ENCODE assay signal across 18 cellular contexts in the genomic region with DNA sequence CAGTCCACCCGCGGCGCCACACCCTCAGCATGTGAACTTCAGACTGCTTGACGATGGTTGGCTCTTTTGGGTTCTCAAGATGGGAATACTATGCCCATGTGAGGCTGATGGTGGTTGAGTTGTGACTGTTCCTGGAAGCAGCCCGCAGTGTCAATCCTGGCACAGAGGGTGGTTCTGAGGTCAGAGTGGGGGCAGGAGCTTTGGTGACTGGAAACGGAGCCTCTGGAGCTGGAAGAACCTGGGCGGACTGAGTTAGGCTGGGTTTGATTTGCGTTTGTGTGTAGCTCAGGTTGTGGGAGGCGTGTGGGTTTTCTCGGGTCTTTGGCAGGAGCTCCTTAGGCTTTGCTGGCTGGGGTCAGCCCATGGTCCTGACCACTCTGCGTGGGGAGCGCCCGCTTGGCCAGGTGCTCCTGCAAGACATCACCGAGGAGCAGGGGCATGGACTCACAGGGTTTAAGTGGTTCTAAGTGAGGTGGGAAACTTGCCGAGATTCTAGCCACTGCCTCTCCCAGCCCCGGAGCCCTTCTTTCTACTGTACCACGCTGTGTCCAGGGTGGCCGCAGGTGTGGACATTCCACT. TPM values are rescaled to one million over a fixed set of nuclear protein-coding genes. Genes with fewer than 3 reads are reported as not detected.
DNase-seq lines count a peak whose midpoint lies in the region; ATAC-seq, FAIRE-seq and TF ChIP-seq lines count a peak whose summit lies in the region.
"Had no signal": no experiment of that assay in that cellular context is flagged by ENCODE, and none has a peak within 500 bp of the region (broad histone marks: within the 10 kb centered on the region; RNA-seq: fewer than 3 reads in every experiment).

No MANE protein-coding gene starts in this region.

- no peak for DNase-seq in activated naive CD4-positive, alpha-beta T cell treated with anti-CD3 and anti-CD28 coated beads, Interleukin-2, amount 10 ng/mL, durations not matched to agents 7 days and 5 days
- DNase-seq in central memory CD8-positive, alpha-beta T cell (ENCODE audit: low spot score in 2 of 2), result no peak
- no peak for DNase-seq in stimulated activated naive B cell treated with anti-CD40 and anti-IgM and Interleukin-4, amounts not matched to agents 10 μg/mL and 1 μg/mL and 100 μg/mL, for 72 hours
- DNase-seq in ecto neural progenitor cell (ENCODE audit: low spot score) (no peak), NCI-H1436 (lab: John Stamatoyannopoulos, UW) (no peak), HTR-8/SVneo (ENCODE audit: insufficient read length, low spot score) (no peak)
- DNase-seq: COR-L47, DMS153, EL, NCI-H1092, NCI-H2107, NCI-H226, NCI-H524 treated with DMSO at 0.1 percent for 48 hours had no signal

- no peak for TF ChIP-seq CTCF in liver (IDR thresholded peaks at IDR 0.05; ENCODE audit: low read depth, low read length, missing input control)

- peak overlapping the region in 1 of 2 donors; percentile 60 for H3K9ac ChIP-seq in liver (ENCODE audit: low read depth in 1 of 2, low read length in 2 of 2)
- H3K9ac ChIP-seq: KMS-11 had no signal

- no peaks in the 10 kb centered on the region for H3K27me3 Mint-ChIP-seq in activated naive CD4-positive, alpha-beta T cell treated with anti-CD3 and anti-CD28 coated beads, Interleukin-2, amount 50 U/mL, for 24 hours
- no peaks in the 10 kb centered on the region for H3K27me3 Mint-ChIP-seq in activated naive CD4-positive, alpha-beta T cell treated with anti-CD3 and anti-CD28 coated beads, Interleukin-2, amount 10 ng/mL, durations not matched to agents 7 days and 5 days
- H3K27me3 Mint-ChIP-seq in central memory CD8-positive, alpha-beta T cell, result no peaks in the 10 kb centered on the region
- no peaks in the 10 kb centered on the region for H3K27me3 Mint-ChIP-seq in stimulated activated naive B cell treated with anti-CD40 and anti-IgM and Interleukin-4, amounts not matched to agents 10 μg/mL and 1 μg/mL and 100 μg/mL, for 72 hours

- no peaks in the 10 kb centered on the region for H3K27me3 ChIP-seq in liver (ENCODE audit: control insufficient read depth in 4 of 4, insufficient read depth in 4 of 4, low read length in 3 of 4)

- peaks cover 29% of the 10 kb centered on the region for H3K36me3 Mint-ChIP-seq in activated naive CD4-positive, alpha-beta T cell treated with anti-CD3 and anti-CD28 coated beads, Interleukin-2, amount 50 U/mL, for 24 hours
- peaks cover 77% of the 10 kb centered on the region for H3K36me3 Mint-ChIP-seq in activated naive CD4-positive, alpha-beta T cell treated with anti-CD3 and anti-CD28 coated beads, Interleukin-2, amount 10 ng/mL, durations not matched to agents 7 days and 5 days
- H3K36me3 Mint-ChIP-seq in central memory CD8-positive, alpha-beta T cell (ENCODE audit: insufficient read depth), result peaks cover 63% of the 10 kb centered on the region
- peaks cover 64 to 79% of the 10 kb centered on the region in 2 donors for H3K36me3 Mint-ChIP-seq in stimulated activated naive B cell treated with anti-CD40 and anti-IgM and Interleukin-4, amounts not matched to agents 10 μg/mL and 1 μg/mL and 100 μg/mL, for 72 hours

- peak overlapping the region; percentile 82 for H3K27ac ChIP-seq in liver (ENCODE audit: low read depth in 1 of 2, low read length in 2 of 2)
- H3K27ac ChIP-seq: KMS-11 had no signal

- H3K4me3 Mint-ChIP-seq in activated naive CD4-positive, alpha-beta T cell treated with anti-CD3 and anti-CD28 coated beads, Interleukin-2, amount 50 U/mL, for 24 hours, result no peak overlapping the region
- H3K4me3 Mint-ChIP-seq in activated naive CD4-positive, alpha-beta T cell treated with anti-CD3 and anti-CD28 coated beads, Interleukin-2, amount 10 ng/mL, durations not matched to agents 7 days and 5 days, result no peak overlapping the region
- no peak overlapping the region for H3K4me3 Mint-ChIP-seq in central memory CD8-positive, alpha-beta T cell
- H3K4me3 Mint-ChIP-seq in stimulated activated naive B cell treated with anti-CD40 and anti-IgM and Interleukin-4, amounts not matched to agents 10 μg/mL and 1 μg/mL and 100 μg/mL, for 72 hours, result no peak overlapping the region

- H3K4me1 Mint-ChIP-seq in activated naive CD4-positive, alpha-beta T cell treated with anti-CD3 and anti-CD28 coated beads, Interleukin-2, amount 50 U/mL, for 24 hours, result peaks cover 8% of the 10 kb centered on the region
- H3K4me1 Mint-ChIP-seq in activated naive CD4-positive, alpha-beta T cell treated with anti-CD3 and anti-CD28 coated beads, Interleukin-2, amount 10 ng/mL, durations not matched to agents 7 days and 5 days, result peaks cover 11% of the 10 kb centered on the region
- H3K4me1 Mint-ChIP-seq in central memory CD8-positive, alpha-beta T cell, result peaks cover 10% of the 10 kb centered on the region
- H3K4me1 Mint-ChIP-seq in stimulated activated naive B cell treated with anti-CD40 and anti-IgM and Interleukin-4, amounts not matched to agents 10 μg/mL and 1 μg/mL and 100 μg/mL, for 72 hours, result peaks cover 5 to 15% of the 10 kb centered on the region in 2 donors

- TF ChIP-seq RAD21 in liver (IDR thresholded peaks at IDR 0.05), result no peak

- peak overlapping the region; percentile 73 for H3K27ac Mint-ChIP-seq in activated naive CD4-positive, alpha-beta T cell treated with anti-CD3 and anti-CD28 coated beads, Interleukin-2, amount 50 U/mL, for 24 hours
- H3K27ac Mint-ChIP-seq in activated naive CD4-positive, alpha-beta T cell treated with anti-CD3 and anti-CD28 coated beads, Interleukin-2, amount 10 ng/mL, durations not matched to agents 7 days and 5 days, result no peak overlapping the region
- peak overlapping the region; percentile 11 for H3K27ac Mint-ChIP-seq in central memory CD8-positive, alpha-beta T cell (ENCODE audit: low read depth)
- H3K27ac Mint-ChIP-seq in stimulated activated naive B cell treated with anti-CD40 and anti-IgM and Interleukin-4, amounts not matched to agents 10 μg/mL and 1 μg/mL and 100 μg/mL, for 72 hours, result peak overlapping the region; percentile 91

- no peaks in the 10 kb centered on the region for H3K9me3 ChIP-seq in liver (ENCODE audit: control insufficient read depth in 4 of 4, low read length in 3 of 4)

- H3K4me3 ChIP-seq in liver (ENCODE audit: low read depth in 1 of 3, low read length in 3 of 3), result no peak overlapping the region

- peaks cover 8 to 33% (median 17%) of the 10 kb centered on the region in 4 donors for H3K4me1 ChIP-seq in liver (ENCODE audit: control insufficient read depth in 4 of 4, insufficient read depth in 4 of 4, low read length in 3 of 4)

- ATAC-seq in central memory CD8-positive, alpha-beta T cell (replicated peaks; ENCODE audit: extremely low read depth, poor library complexity, severe bottlenecking), result no peak
- ATAC-seq in stimulated activated naive B cell treated with anti-CD40 and anti-IgM and Interleukin-4, amounts not matched to agents 10 μg/mL and 1 μg/mL and 100 μg/mL, for 72 hours (replicated peaks), result no peak

- peaks cover 5 to 47% (median 31%) of the 10 kb centered on the region in 4 donors for H3K36me3 ChIP-seq in liver (ENCODE audit: control insufficient read depth in 4 of 4, insufficient read depth in 3 of 4, low read depth in 1 of 4, low read length in 3 of 4)

- CTCF ChIA-PET in activated naive CD4-positive, alpha-beta T cell treated with anti-CD3 and anti-CD28 coated beads, Interleukin-2, amount 10 ng/mL, durations not matched to agents 7 days and 5 days (lab: Charles Lee), result no interaction called here

- WGBS in liver, result 84% methylated on average over 18 of the region's 18 CpGs

- no peaks in the 10 kb centered on the region for H3K9me3 Mint-ChIP-seq in activated naive CD4-positive, alpha-beta T cell treated with anti-CD3 and anti-CD28 coated beads, Interleukin-2, amount 50 U/mL, for 24 hours
- no peaks in the 10 kb centered on the region for H3K9me3 Mint-ChIP-seq in activated naive CD4-positive, alpha-beta T cell treated with anti-CD3 and anti-CD28 coated beads, Interleukin-2, amount 10 ng/mL, durations not matched to agents 7 days and 5 days
- no peaks in the 10 kb centered on the region for H3K9me3 Mint-ChIP-seq in central memory CD8-positive, alpha-beta T cell
- no peaks in the 10 kb centered on the region for H3K9me3 Mint-ChIP-seq in stimulated activated naive B cell treated with anti-CD40 and anti-IgM and Interleukin-4, amounts not matched to agents 10 μg/mL and 1 μg/mL and 100 μg/mL, for 72 hours

- FAIRE-seq in HTR-8/SVneo (lab: Jason Lieb, UNC), result no peak
- FAIRE-seq: H1 had no signal

TF ChIP-seq in liver, 16 proteins besides CTCF, POLR2A, EP300 and RAD21:
- TF ChIP-seq TAF1 (conservative IDR thresholded peaks at IDR 0.05), result no peak
- TF ChIP-seq YY1 (IDR thresholded peaks at IDR 0.05), result no peak
- TF ChIP-seq JUND (IDR thresholded peaks at IDR 0.05), result no peak
- TF ChIP-seq SP1 (IDR thresholded peaks at IDR 0.05), result peak; percentile 20
- no peak for TF ChIP-seq EGR1 (IDR thresholded peaks at IDR 0.05; ENCODE audit: low read depth in 2 of 2)
- TF ChIP-seq GABPA (IDR thresholded peaks at IDR 0.05 in 1 of 2, conservative IDR thresholded peaks at IDR 0.05 in 1 of 2), result no peak
- no peak for TF ChIP-seq HNF4G (IDR thresholded peaks at IDR 0.05)
- peak in 1 of 2 donors; percentile 27 for TF ChIP-seq HNF4A (conservative IDR thresholded peaks at IDR 0.05)
- TF ChIP-seq RXRA (IDR thresholded peaks at IDR 0.05), result peak; percentile 59 to 79
- TF ChIP-seq, protein P1, sequence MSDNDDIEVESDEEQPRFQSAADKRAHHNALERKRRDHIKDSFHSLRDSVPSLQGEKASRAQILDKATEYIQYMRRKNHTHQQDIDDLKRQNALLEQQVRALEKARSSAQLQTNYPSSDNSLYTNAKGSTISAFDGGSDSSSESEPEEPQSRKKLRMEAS (IDR thresholded peaks at IDR 0.05), result no peak
TF ChIP-seq in liver: peak in this region for 3.

RNA-seq across cellular contexts. Expression of a gene that starts 37.3 kb away (rescaled TPM):
- 100 to 1,000 TPM in 1 of 2 donors, under 1 TPM in 1; 0.79 to 407 TPM for total RNA-seq in liver
- 1,000 to 10,000 TPM in 1 of 2 donors, 100 to 1,000 TPM in 1; 471 to 1,107 TPM for polyA plus RNA-seq in liver
- total RNA-seq: M059J had no signal
